ENCODE assay signal across 9 cellular contexts in the genomic region with DNA sequence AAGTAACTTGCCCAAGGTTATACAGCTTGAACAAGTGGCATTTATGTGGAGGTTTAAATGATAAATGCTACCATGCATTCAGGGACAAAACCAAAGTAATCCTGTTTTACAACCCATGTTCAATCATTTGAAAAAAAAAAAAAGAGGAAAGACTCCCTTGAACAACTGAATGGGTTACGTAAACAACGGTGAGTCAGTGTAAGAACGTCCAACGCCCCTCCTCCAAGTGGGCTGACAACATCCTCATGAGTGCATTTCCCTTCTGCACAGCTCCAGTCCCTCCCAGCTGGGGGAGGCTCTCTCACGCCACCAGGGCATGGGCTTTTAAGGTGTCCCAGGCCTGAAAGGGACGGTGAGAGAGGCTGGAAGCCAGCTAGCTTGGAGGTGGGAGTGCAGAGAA.
DNase-seq lines count a peak whose midpoint lies in the region; ATAC-seq and TF ChIP-seq lines count a peak whose summit lies in the region.
"Had no signal": no experiment of that assay in that cellular context is flagged by ENCODE, and none has a peak within 500 bp of the region (broad histone marks: within the 10 kb centered on the region; RNA-seq: fewer than 3 reads in every experiment).

No MANE protein-coding gene starts in this region.

- H3K27ac Mint-ChIP-seq in natural killer cell: peak overlapping the region; percentile 87 to 92

- H3K4me1 ChIP-seq in NT2/D1 (ENCODE audit: insufficient read depth, insufficient read length): peaks cover 6% of the 10 kb centered on the region
- peaks cover 14 to 22% (median 17%) of the 10 kb centered on the region in 4 donors for H3K4me1 ChIP-seq in esophagus muscularis mucosa
- H3K4me1 ChIP-seq in stomach smooth muscle (ENCODE audit: control insufficient read depth, insufficient read depth, low read length): peaks cover 11% of the 10 kb centered on the region

- ATAC-seq in GM18907 (IDR thresholded peaks at IDR 0.05; ENCODE audit: unreplicated experiment): peak; percentile 54
- ATAC-seq in natural killer cell: peak; percentile 94 to 99 (median 97)
- no peak for ATAC-seq in HG03196 (IDR thresholded peaks at IDR 0.05; ENCODE audit: unreplicated experiment)

- TF ChIP-seq CTCF in esophagus muscularis mucosa (IDR thresholded peaks at IDR 0.05): peak in 2 of 3 experiments; percentile 23 to 27
- no peak for TF ChIP-seq CTCF in natural killer cell (IDR thresholded peaks at IDR 0.05)

- TF ChIP-seq POLR2A in esophagus muscularis mucosa (IDR thresholded peaks at IDR 0.05; ENCODE audit: low read depth): peak; percentile 7

- no peak overlapping the region for H3K4me3 Mint-ChIP-seq in natural killer cell

- H3K4me3 ChIP-seq in NT2/D1 (ENCODE audit: insufficient read length, low read depth) (no peak overlapping the region), esophagus muscularis mucosa (no peak overlapping the region), stomach smooth muscle (ENCODE audit: low read length in 2 of 2) (no peak overlapping the region)

- no peak for TF ChIP-seq EP300 in esophagus muscularis mucosa (IDR thresholded peaks at IDR 0.05)

- no peaks in the 10 kb centered on the region for H3K27me3 Mint-ChIP-seq in natural killer cell (ENCODE audit: low read depth in 2 of 2)

- H3K27me3 ChIP-seq in NT2/D1 (ENCODE audit: insufficient read depth, insufficient read length) (no peaks in the 10 kb centered on the region), esophagus muscularis mucosa (no peaks in the 10 kb centered on the region), stomach smooth muscle (ENCODE audit: control insufficient read depth in 1 of 2, insufficient read depth in 2 of 2, low read length in 2 of 2) (no peaks in the 10 kb centered on the region)

- H3K27ac ChIP-seq in esophagus muscularis mucosa (replicated peaks in 1 of 4) (peak overlapping the region; percentile 71 to 78 (median 72)), stomach smooth muscle (ENCODE audit: low read length) (peak overlapping the region; percentile 18)
- H3K27ac ChIP-seq: VCaP had no signal

- H3K9ac ChIP-seq in NT2/D1 (ENCODE audit: insufficient read length, low read depth) (no peak overlapping the region), stomach smooth muscle (ENCODE audit: low read length in 2 of 2) (peak overlapping the region in 1 of 2 donors; percentile 37)

- no peaks in the 10 kb centered on the region for H3K9me3 ChIP-seq in NT2/D1 (ENCODE audit: insufficient read depth, low read length)
- H3K9me3 ChIP-seq in esophagus muscularis mucosa: no peaks in the 10 kb centered on the region
- H3K9me3 ChIP-seq in stomach smooth muscle (ENCODE audit: control insufficient read depth in 2 of 2, low read length in 2 of 2): no peaks in the 10 kb centered on the region

- H3K9me3 Mint-ChIP-seq in natural killer cell: no peaks in the 10 kb centered on the region

- H3K36me3 ChIP-seq in NT2/D1 (ENCODE audit: insufficient read depth, insufficient read length, low read length): peaks cover 42% of the 10 kb centered on the region
- H3K36me3 ChIP-seq in esophagus muscularis mucosa: peaks cover 8 to 68% (median 23%) of the 10 kb centered on the region in 4 donors
- H3K36me3 ChIP-seq in stomach smooth muscle (ENCODE audit: control insufficient read depth in 2 of 2, insufficient read depth in 2 of 2, low read length in 2 of 2): peaks cover 3 to 16% of the 10 kb centered on the region in 2 donors

- peaks cover 36% of the 10 kb centered on the region in 2 donors for H3K4me1 Mint-ChIP-seq in natural killer cell

- peak; percentile 58 for DNase-seq in NT2/D1 (ENCODE audit: low read depth, low spot score)
- DNase-seq in activated T-cell treated with anti-CD3 and anti-CD28 coated beads for 4 hours: peak; percentile 71
- DNase-seq in esophagus muscularis mucosa (ENCODE audit: extremely low spot score): peak; percentile 94
- DNase-seq in natural killer cell: peak; percentile 58
- no peak for DNase-seq in NCI-H128 (lab: John Stamatoyannopoulos, UW; ENCODE audit: unreplicated experiment)

- intact Hi-C loops in esophagus muscularis mucosa (cut with DNase I) (no loop called here), natural killer cell (cut with micrococcal nuclease) (no loop called here)

- no peaks in the 10 kb centered on the region for H3K36me3 Mint-ChIP-seq in natural killer cell

- 3% methylated on average over 5 of the region's 6 CpGs for WGBS in esophagus muscularis mucosa
